In genomic region chr16:30567991-30568638, GRCh38 we compare ENCODE assay signal across 9 cellular contexts. TPM values are rescaled to one million over a fixed set of nuclear protein-coding genes. Genes with fewer than 3 reads are reported as not detected.
DNase-seq lines count a peak whose midpoint lies in the region; ATAC-seq, FAIRE-seq and TF ChIP-seq lines count a peak whose summit lies in the region.
"Had no signal": no experiment of that assay in that cellular context is flagged by ENCODE, and none has a peak within 500 bp of the region (broad histone marks: within the 10 kb centered on the region; RNA-seq: fewer than 3 reads in every experiment).

No MANE protein-coding gene starts in this region.

- H3K27ac ChIP-seq in Panc1 (ENCODE audit: low read length): no peak overlapping the region

- DNase-seq in CD1c-positive myeloid dendritic cell (ENCODE audit: extremely low spot score) (peak; percentile 81), H54 (ENCODE audit: insufficient read length, low spot score) (peak; percentile 62), Panc1 (ENCODE audit: low read depth, low spot score) (peak; percentile 24), bronchial epithelial cell (ENCODE audit: low read depth) (peak; percentile 97), skeletal muscle cell (ENCODE audit: low read depth) (peak; percentile 73), dedifferentiated amniotic fluid mesenchymal stem cell (ENCODE audit: extremely low spot score) (no peak), HUDEP-2 (lab: John Stamatoyannopoulos, UW; ENCODE audit: unreplicated experiment in 76 of 76) (no peak)
- DNase-seq in effector CD8-positive, alpha-beta T cell (lab: John Stamatoyannopoulos, UW): no peak

- POLR2A ChIA-PET in Panc1 (lab: Charles Lee): no interaction called here

- H3K36me3 ChIP-seq in Panc1 (ENCODE audit: control insufficient read depth, insufficient read depth, low read length): no peaks in the 10 kb centered on the region
- no peaks in the 10 kb centered on the region for H3K36me3 ChIP-seq in bronchial epithelial cell (ENCODE audit: control insufficient read depth, insufficient read depth, low read length)

- ATAC-seq in Panc1: no peak

- TF ChIP-seq CTCF in Panc1 (IDR thresholded peaks at IDR 0.05): no peak
- TF ChIP-seq CTCF in bronchial epithelial cell (IDR thresholded peaks at IDR 0.05; ENCODE audit: insufficient read depth, low read length, severe bottlenecking): no peak

- no peaks in the 10 kb centered on the region for H3K27me3 ChIP-seq in Panc1 (ENCODE audit: control insufficient read depth, insufficient read depth, low read length)
- H3K27me3 ChIP-seq in bronchial epithelial cell (ENCODE audit: control insufficient read depth, insufficient read depth, low read length): no peaks in the 10 kb centered on the region

- H3K9me3 ChIP-seq in Panc1 (ENCODE audit: control insufficient read depth, insufficient read depth, low read depth, low read length): no peaks in the 10 kb centered on the region

- FAIRE-seq in H54 (lab: Jason Lieb, UNC): peak; percentile 69
- no peak for FAIRE-seq in bronchial epithelial cell (lab: Jason Lieb, UNC)
- FAIRE-seq: islet of Langerhans had no signal

- in situ Hi-C loops in Panc1 (cut with HindIII; ENCODE audit: low pct_unique_long_range_greater_than_20kb, low sequenced_read_pairs): no loop called here

- intact Hi-C loops in Panc1 (cut with micrococcal nuclease; ENCODE audit: unreplicated experiment): no loop called here

- no TSS peak for BruUV-seq in Panc1 (replicated peaks; lab: Mats Ljungman, UMichigan)

- H3K4me3 ChIP-seq in Panc1 (ENCODE audit: low read depth in 2 of 2, low read length in 2 of 2): no peak overlapping the region
- H3K4me3 ChIP-seq in bronchial epithelial cell (ENCODE audit: low read depth, low read length): no peak overlapping the region
- H3K4me3 ChIP-seq in skeletal muscle cell (ENCODE audit: low read depth, low read length): no peak overlapping the region

- no peak for TF ChIP-seq POLR2A in H54 (IDR thresholded peaks at IDR 0.05; ENCODE audit: low read depth, low read length)

- CTCF ChIA-PET in Panc1 (lab: Charles Lee): no interaction called here

- H3K4me1 ChIP-seq in Panc1 (ENCODE audit: control insufficient read depth, insufficient read depth, low read length): peaks cover 9% of the 10 kb centered on the region

RNA-seq across cellular contexts. Expression of gene ZNF688, which starts 3.4 kb away (rescaled TPM):
- total RNA-seq in Panc1 (2021; ENCODE audit: unreplicated experiment) (7.7 TPM), bronchial epithelial cell (4.5 and 12.7 TPM in 2 replicates)
- 9.9 TPM for polyA plus RNA-seq in Panc1 (2012; ENCODE audit: insufficient read length)

RNA-seq across cellular contexts. Expression of gene ZNF764, which starts 9.9 kb away (rescaled TPM):
- total RNA-seq in Panc1 (2021; ENCODE audit: unreplicated experiment): 16.7 TPM
- 12.4 TPM for polyA plus RNA-seq in Panc1 (2012; ENCODE audit: insufficient read length)
- 2.4 and 2.6 TPM in 2 replicates for total RNA-seq in bronchial epithelial cell

RNA-seq across cellular contexts. Expression of gene ZNF785, which starts 17.4 kb away (rescaled TPM):
- total RNA-seq in Panc1 (2021; ENCODE audit: unreplicated experiment) (6.2 TPM), bronchial epithelial cell (4.4 and 5.3 TPM in 2 replicates)
- 5.0 TPM for polyA plus RNA-seq in Panc1 (2012; ENCODE audit: insufficient read length)

RNA-seq across cellular contexts. Expression of gene ZNF747, which starts 33.5 kb away (rescaled TPM):
- total RNA-seq in Panc1 (2021; ENCODE audit: unreplicated experiment) (10.9 TPM), bronchial epithelial cell (4.4 and 6.1 TPM in 2 replicates)
- 7.3 TPM for polyA plus RNA-seq in Panc1 (2012; ENCODE audit: insufficient read length)

RNA-seq across cellular contexts. Expression of gene ZNF768, which starts 41.7 kb away (rescaled TPM):
- total RNA-seq in Panc1 (2021; ENCODE audit: unreplicated experiment): 68.3 TPM
- 81.2 TPM for polyA plus RNA-seq in Panc1 (2012; ENCODE audit: insufficient read length)
- total RNA-seq in bronchial epithelial cell: 19.7 and 21.9 TPM in 2 replicates

Comparison
In these comparisons a context has a peak if more than half of its experiments do, and no peak if none do; other contexts are left out.
1. DNase-seq: peak in CD1c-positive myeloid dendritic cell (single experiment), H54 (single experiment), Panc1 (single experiment), bronchial epithelial cell (single experiment) and skeletal muscle cell (single experiment); none in dedifferentiated amniotic fluid mesenchymal stem cell (single experiment), HUDEP-2 (0 of 76) and effector CD8-positive, alpha-beta T cell (single experiment).